17 cellular contexts compared by ENCODE assay signal in the genomic region with DNA sequence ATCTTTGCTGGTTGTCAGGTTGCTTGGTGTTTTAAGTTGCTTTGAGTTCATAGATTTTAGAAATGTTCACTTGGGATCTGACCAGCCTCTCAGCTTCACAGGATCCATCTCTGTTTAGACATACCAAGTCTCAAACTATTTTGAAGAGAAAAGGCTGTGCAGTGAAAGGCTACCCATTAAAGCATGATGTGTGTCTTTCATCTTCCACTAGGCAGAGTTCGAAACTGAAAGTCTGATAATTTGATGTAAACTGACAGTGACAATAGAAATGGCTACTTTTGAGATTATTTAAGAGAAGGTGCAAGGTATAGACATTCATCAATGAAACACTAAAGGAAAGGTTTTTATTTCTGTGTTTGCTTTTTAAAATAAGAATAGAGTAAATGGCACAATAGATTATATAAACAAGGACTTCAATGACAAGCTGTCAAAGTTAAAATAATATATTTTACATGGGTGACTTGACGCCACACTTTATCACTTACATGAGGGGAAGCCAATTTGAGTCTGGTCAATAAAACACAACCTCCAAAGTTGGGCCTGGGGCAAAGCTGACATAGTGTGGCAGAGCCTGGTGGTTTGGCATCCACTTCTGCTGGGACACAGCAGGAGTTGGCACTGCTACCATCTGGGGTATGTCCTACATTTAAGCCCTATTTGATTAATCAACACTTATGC.
DNase-seq lines count a peak whose midpoint lies in the region; ATAC-seq and TF ChIP-seq lines count a peak whose summit lies in the region.
"Had no signal": no experiment of that assay in that cellular context is flagged by ENCODE, and none has a peak within 500 bp of the region (broad histone marks: within the 10 kb centered on the region; RNA-seq: fewer than 3 reads in every experiment).

No MANE protein-coding gene starts in this region.

- 88 to 100% methylated on average over 1 to 2 of the region's 2 CpGs for WGBS in endodermal cell (ENCODE audit: insufficient coverage in 1 of 2, insufficient read length in 1 of 2), 2 experiments

- no peaks in the 10 kb centered on the region for H3K9me3 ChIP-seq in endodermal cell (ENCODE audit: control insufficient read depth, low read length)
- H3K9me3 ChIP-seq: SJCRH30 had no signal

- DNase-seq in COR-L47 (lab: John Stamatoyannopoulos, UW) (peak; percentile 82), HEK293T (ENCODE audit: extremely low spot score) (no peak), NCI-H345 (lab: John Stamatoyannopoulos, UW) (peak; percentile 73), UCSD-AML1 (lab: John Stamatoyannopoulos, UW; ENCODE audit: unreplicated experiment) (peak; percentile 7), foreskin keratinocyte (no peak), coronary artery (ENCODE audit: low spot score) (no peak), endodermal cell (no peak)
- no peak for DNase-seq in stimulated activated CD4-positive, alpha-beta T cell treated with anti-CD3 and anti-CD28 coated beads, Interleukin-2, amount 100 ng/mL, for 24 hours
- DNase-seq: EL; Kasumi-1; NCI-H146; NCI-H510A; NK-92 treated with Interleukin-12 subunit alpha and Interleukin-12 subunit beta, amount 100 ng/mL, for 24 hours; PC-3; SJCRH30 had no signal

- H3K4me3 ChIP-seq in coronary artery: no peak overlapping the region
- H3K4me3 ChIP-seq in endodermal cell (ENCODE audit: low read length): no peak overlapping the region
- H3K4me3 ChIP-seq: SJCRH30 had no signal

- H3K27ac ChIP-seq in foreskin keratinocyte: no peak overlapping the region
- no peak overlapping the region for H3K27ac ChIP-seq in coronary artery
- no peak overlapping the region for H3K27ac ChIP-seq in endodermal cell (ENCODE audit: low read depth, low read length)
- H3K27ac ChIP-seq: C4-2B, SJCRH30 had no signal

- TF ChIP-seq CTCF in foreskin keratinocyte (conservative IDR thresholded peaks at IDR 0.05): no peak
- no peak for TF ChIP-seq CTCF in coronary artery (IDR thresholded peaks at IDR 0.05)
- TF ChIP-seq CTCF in endodermal cell (conservative IDR thresholded peaks at IDR 0.05): no peak

- H3K27me3 Mint-ChIP-seq in endodermal cell (ENCODE audit: insufficient read depth): no peaks in the 10 kb centered on the region

- peaks cover 45% of the 10 kb centered on the region for H3K4me1 Mint-ChIP-seq in endodermal cell

- no peak overlapping the region for H3K4me3 Mint-ChIP-seq in endodermal cell
- H3K4me3 Mint-ChIP-seq: T-helper 2 cell treated with Interferon-gamma antibody and Interleukin-4, amounts not matched to agents 5 μg/mL and 100 μg/mL, for 36 hours had no signal

- POLR2A ChIA-PET in HEK293T (lab: Yijun Ruan, JAX): no interaction called here

- CTCF ChIA-PET in HEK293T (lab: Yijun Ruan, JAX): no interaction called here

- H3K9ac ChIP-seq in endodermal cell (ENCODE audit: extremely low read depth, low read length, poor library complexity, severe bottlenecking): no peak overlapping the region

- H3K9me3 Mint-ChIP-seq in endodermal cell: no peaks in the 10 kb centered on the region
- H3K9me3 Mint-ChIP-seq: T-helper 2 cell treated with Interferon-gamma antibody and Interleukin-4, amounts not matched to agents 5 μg/mL and 100 μg/mL, for 36 hours had no signal

- no peaks in the 10 kb centered on the region for H3K36me3 ChIP-seq in endodermal cell (ENCODE audit: control insufficient read depth, insufficient read depth, low read length)
- H3K36me3 ChIP-seq: SJCRH30 had no signal

- no peaks in the 10 kb centered on the region for H3K4me1 ChIP-seq in foreskin keratinocyte
- peaks cover 10% of the 10 kb centered on the region for H3K4me1 ChIP-seq in endodermal cell (ENCODE audit: control insufficient read depth, insufficient read depth, low read length)
- H3K4me1 ChIP-seq: SJCRH30 had no signal

- ATAC-seq in foreskin keratinocyte: no peak
- ATAC-seq: PC-3 had no signal

- H3K27me3 ChIP-seq in foreskin keratinocyte (peaks cover under 1% of the 10 kb centered on the region), endodermal cell (ENCODE audit: control insufficient read depth, insufficient read depth, low read length, poor library complexity, severe bottlenecking) (no peaks in the 10 kb centered on the region)
- H3K27me3 ChIP-seq: SJCRH30 had no signal

- no peaks in the 10 kb centered on the region for H3K36me3 Mint-ChIP-seq in endodermal cell (ENCODE audit: low read depth)

- no peak overlapping the region for H3K27ac Mint-ChIP-seq in endodermal cell
- H3K27ac Mint-ChIP-seq: T-helper 2 cell treated with Interferon-gamma antibody and Interleukin-4, amounts not matched to agents 5 μg/mL and 100 μg/mL, for 36 hours had no signal

TF ChIP-seq in HEK293T, 16 proteins besides CTCF, POLR2A, EP300 and RAD21:
- TF ChIP-seq CTBP1 (IDR thresholded peaks at IDR 0.05; ENCODE audit: borderline replicate concordance): no peak
- TF ChIP-seq, protein P1, sequence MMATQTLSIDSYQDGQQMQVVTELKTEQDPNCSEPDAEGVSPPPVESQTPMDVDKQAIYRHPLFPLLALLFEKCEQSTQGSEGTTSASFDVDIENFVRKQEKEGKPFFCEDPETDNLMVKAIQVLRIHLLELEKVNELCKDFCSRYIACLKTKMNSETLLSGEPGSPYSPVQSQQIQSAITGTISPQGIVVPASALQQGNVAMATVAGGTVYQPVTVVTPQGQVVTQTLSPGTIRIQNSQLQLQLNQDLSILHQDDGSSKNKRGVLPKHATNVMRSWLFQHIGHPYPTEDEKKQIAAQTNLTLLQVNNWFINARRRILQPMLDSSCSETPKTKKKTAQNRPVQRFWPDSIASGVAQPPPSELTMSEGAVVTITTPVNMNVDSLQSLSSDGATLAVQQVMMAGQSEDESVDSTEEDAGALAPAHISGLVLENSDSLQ (IDR thresholded peaks at IDR 0.05): peak; percentile 40; the same call in 1 of the 2 replicates

Comparison
In these comparisons a context has a peak if more than half of its experiments do, and no peak if none do; other contexts are left out.
1. DNase-seq: peak in COR-L47 (single experiment), NCI-H345 (single experiment) and UCSD-AML1 (single experiment); none in HEK293T (single experiment), foreskin keratinocyte (0 of 2), stimulated activated CD4-positive, alpha-beta T cell treated with anti-CD3 and anti-CD28 coated beads, Interleukin-2, amount 100 ng/mL, for 24 hours (0 of 2), coronary artery (single experiment) and endodermal cell (single experiment).